Comparison of ENCODE assay signal across 21 cellular contexts in the genomic region with DNA sequence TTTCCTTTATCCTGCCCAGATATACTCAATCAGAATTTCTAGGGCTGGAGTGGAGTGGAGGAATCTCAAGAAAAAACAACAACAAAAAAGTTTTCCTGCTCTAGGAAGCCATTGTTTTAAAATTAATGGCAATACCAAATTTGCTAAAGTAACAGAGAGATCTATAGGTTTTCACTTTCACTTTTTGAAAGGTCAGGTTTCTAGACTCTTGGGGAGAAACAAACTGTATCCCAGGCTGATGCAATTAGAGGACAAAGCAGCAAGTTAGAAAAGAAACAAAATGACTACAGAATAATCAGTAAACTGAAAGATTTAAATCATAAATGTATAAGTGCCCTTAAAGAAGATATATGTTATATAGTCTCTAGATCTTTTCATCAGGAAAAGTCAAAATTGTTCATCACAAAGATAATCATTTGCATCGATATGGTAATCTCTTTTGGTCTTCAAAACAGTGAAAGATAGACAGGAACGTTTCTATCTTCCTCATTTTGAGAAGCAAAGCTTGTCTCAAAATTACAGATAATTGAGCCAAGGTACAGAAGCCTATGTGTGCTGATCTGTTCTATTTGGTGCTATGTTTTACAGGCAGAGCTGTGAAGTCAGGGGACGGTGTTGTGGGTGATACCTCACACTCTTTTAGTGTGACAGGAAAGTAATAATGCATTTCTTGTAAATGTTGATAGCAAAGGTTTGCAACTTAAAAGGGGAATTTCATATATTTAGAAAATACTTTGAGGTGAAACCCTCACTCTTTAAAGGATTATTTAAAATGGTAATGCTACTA.
A peak's percentile ranks its signal among the peaks of the same experiment; 100 is the strongest.
DNase-seq lines count a peak whose midpoint lies in the region; ATAC-seq and TF ChIP-seq lines count a peak whose summit lies in the region.
"Had no signal": no experiment of that assay in that cellular context is flagged by ENCODE, and none has a peak within 500 bp of the region (broad histone marks: within the 10 kb centered on the region; RNA-seq: fewer than 3 reads in every experiment).

No MANE protein-coding gene starts in this region.

- H3K4me3 ChIP-seq in OCI-LY3 (ENCODE audit: low read length) (peak overlapping the region; percentile 44), fibroblast of the aortic adventitia (ENCODE audit: low read depth, low read length) (no peak overlapping the region)
- H3K4me3 ChIP-seq: cardiac muscle cell, GM23248, MG63 had no signal

- H3K4me2 ChIP-seq in OCI-LY3 (ENCODE audit: low read length): peak overlapping the region; percentile 53

- no peak overlapping the region for H3K27ac Mint-ChIP-seq in activated CD4-positive, alpha-beta memory T cell treated with anti-CD3 and anti-CD28 coated beads, Interleukin-2, amount 10 ng/mL, durations not matched to agents 7 days and 5 days
- H3K27ac Mint-ChIP-seq: activated CD8-positive, alpha-beta T cell treated with anti-CD3 and anti-CD28 coated beads, Interleukin-2, amount 10 ng/mL, durations not matched to agents 7 days and 5 days; activated T-cell treated with anti-CD3 and anti-CD28 coated beads, Interleukin-2, amount 50 U/mL, for 72 hours; CD8-positive, alpha-beta T cell; T-helper 1 cell treated with Interleukin-12 subunit alpha and Interleukin-12 subunit beta and Interleukin-4 antibody, amounts not matched to agents 30 μg/mL and 1 μg/mL, for 36 hours had no signal

- DNase-seq in ELR (ENCODE audit: low read depth): peak; percentile 8
- DNase-seq in fibroblast of the aortic adventitia (ENCODE audit: low read depth): peak; percentile 57
- DNase-seq in activated CD4-positive, alpha-beta memory T cell treated with anti-CD3 and anti-CD28 coated beads, Interleukin-2, amount 10 ng/mL, durations not matched to agents 7 days and 5 days: no peak
- no peak for DNase-seq in retina
- DNase-seq in AML-193 (lab: John Stamatoyannopoulos, UW): no peak
- DNase-seq: activated CD8-positive, alpha-beta T cell treated with anti-CD3 and anti-CD28 coated beads, Interleukin-2, amount 10 ng/mL, durations not matched to agents 7 days and 5 days; activated T-cell treated with anti-CD3 and anti-CD28 coated beads, Interleukin-2, amount 50 U/mL, for 72 hours; CD8-positive, alpha-beta T cell; DMS79; effector CD8-positive, alpha-beta T cell; GM23248; MG63; NCI-H187; NCI-H345; Right ventricle myocardium superior; stimulated activated naive CD4-positive, alpha-beta T cell had no signal

- H2AFZ ChIP-seq in OCI-LY3 (ENCODE audit: low read depth, low read length): peak overlapping the region; percentile 78
- H2AFZ ChIP-seq: GM23248 had no signal

- H3K27ac ChIP-seq in OCI-LY3 (ENCODE audit: low read length): peak overlapping the region; percentile 52
- H3K27ac ChIP-seq: cardiac muscle cell, GM23248 had no signal

- no peaks in the 10 kb centered on the region for H3K79me2 ChIP-seq in OCI-LY3 (ENCODE audit: low read length)

- no peak overlapping the region for H3K4me3 Mint-ChIP-seq in activated CD4-positive, alpha-beta memory T cell treated with anti-CD3 and anti-CD28 coated beads, Interleukin-2, amount 10 ng/mL, durations not matched to agents 7 days and 5 days
- H3K4me3 Mint-ChIP-seq: activated CD8-positive, alpha-beta T cell treated with anti-CD3 and anti-CD28 coated beads, Interleukin-2, amount 10 ng/mL, durations not matched to agents 7 days and 5 days; activated T-cell treated with anti-CD3 and anti-CD28 coated beads, Interleukin-2, amount 50 U/mL, for 72 hours; CD8-positive, alpha-beta T cell; T-helper 1 cell treated with Interleukin-12 subunit alpha and Interleukin-12 subunit beta and Interleukin-4 antibody, amounts not matched to agents 30 μg/mL and 1 μg/mL, for 36 hours had no signal

- no peaks in the 10 kb centered on the region for H3K36me3 Mint-ChIP-seq in activated CD4-positive, alpha-beta memory T cell treated with anti-CD3 and anti-CD28 coated beads, Interleukin-2, amount 10 ng/mL, durations not matched to agents 7 days and 5 days (ENCODE audit: low read depth)
- H3K36me3 Mint-ChIP-seq: CD8-positive, alpha-beta T cell had no signal

- no peaks in the 10 kb centered on the region for H3K27me3 Mint-ChIP-seq in activated CD4-positive, alpha-beta memory T cell treated with anti-CD3 and anti-CD28 coated beads, Interleukin-2, amount 10 ng/mL, durations not matched to agents 7 days and 5 days

- POLR2A ChIA-PET in activated CD4-positive, alpha-beta memory T cell treated with anti-CD3 and anti-CD28 coated beads, Interleukin-2, amount 10 ng/mL, durations not matched to agents 7 days and 5 days (lab: Charles Lee): no interaction called here

- ATAC-seq in GM21786 (IDR thresholded peaks at IDR 0.05; ENCODE audit: unreplicated experiment) (peak; percentile 51), HG03159 (IDR thresholded peaks at IDR 0.05; ENCODE audit: unreplicated experiment) (no peak)
- ATAC-seq: activated CD8-positive, alpha-beta T cell treated with anti-CD3 and anti-CD28 coated beads, Interleukin-2, amount 10 ng/mL, durations not matched to agents 7 days and 5 days; activated T-cell treated with anti-CD3 and anti-CD28 coated beads, Interleukin-2, amount 50 U/mL, for 72 hours; CD8-positive, alpha-beta T cell had no signal

- H3K4me1 ChIP-seq in OCI-LY3 (ENCODE audit: low read length): peaks cover 27% of the 10 kb centered on the region

- H3K36me3 ChIP-seq in OCI-LY3 (replicated peaks; ENCODE audit: low read depth, low read length): no peaks in the 10 kb centered on the region
- H3K36me3 ChIP-seq: cardiac muscle cell, MG63 had no signal

- H3K9me3 ChIP-seq in OCI-LY3 (ENCODE audit: insufficient read depth, low read length): no peaks in the 10 kb centered on the region
- H3K9me3 ChIP-seq: MG63 had no signal

- peaks cover 8% of the 10 kb centered on the region for H3K9me3 Mint-ChIP-seq in activated CD4-positive, alpha-beta memory T cell treated with anti-CD3 and anti-CD28 coated beads, Interleukin-2, amount 10 ng/mL, durations not matched to agents 7 days and 5 days
- H3K9me3 Mint-ChIP-seq: T-helper 1 cell treated with Interleukin-12 subunit alpha and Interleukin-12 subunit beta and Interleukin-4 antibody, amounts not matched to agents 30 μg/mL and 1 μg/mL, for 36 hours had no signal

- peak overlapping the region; percentile 2; the same call in 1 of the 2 replicates for H3K9ac ChIP-seq in OCI-LY3 (ENCODE audit: low read length)
- H3K9ac ChIP-seq: GM23248 had no signal

- TF ChIP-seq CTCF in OCI-LY3 (IDR thresholded peaks at IDR 0.05; ENCODE audit: low read depth, low read length) (no peak), fibroblast of the aortic adventitia (IDR thresholded peaks at IDR 0.05; ENCODE audit: insufficient read depth, low read length) (no peak)

- no peaks in the 10 kb centered on the region for H3K27me3 ChIP-seq in OCI-LY3 (ENCODE audit: low read depth, low read length)
- H3K27me3 ChIP-seq: cardiac muscle cell, MG63 had no signal

- no peaks in the 10 kb centered on the region for H4K20me1 ChIP-seq in OCI-LY3 (ENCODE audit: insufficient read depth, low read length)

- no peaks in the 10 kb centered on the region for H3K4me1 Mint-ChIP-seq in activated CD4-positive, alpha-beta memory T cell treated with anti-CD3 and anti-CD28 coated beads, Interleukin-2, amount 10 ng/mL, durations not matched to agents 7 days and 5 days

- CTCF ChIA-PET in activated CD4-positive, alpha-beta memory T cell treated with anti-CD3 and anti-CD28 coated beads, Interleukin-2, amount 10 ng/mL, durations not matched to agents 7 days and 5 days (lab: Charles Lee): no interaction called here

Comparison
In these comparisons a context has a peak if more than half of its experiments do, and no peak if none do; other contexts are left out.
1. DNase-seq: peak in ELR (single experiment) and fibroblast of the aortic adventitia (single experiment); none in activated CD4-positive, alpha-beta memory T cell treated with anti-CD3 and anti-CD28 coated beads, Interleukin-2, amount 10 ng/mL, durations not matched to agents 7 days and 5 days (single experiment), retina (single experiment) and AML-193 (0 of 2).